9 cellular contexts compared by ENCODE assay signal in genomic region chr15:83283813-83284562, GRCh38. TPM values are rescaled to one million over a fixed set of nuclear protein-coding genes. Genes with fewer than 3 reads are reported as not detected.
DNase-seq lines count a peak whose midpoint lies in the region; ATAC-seq and TF ChIP-seq lines count a peak whose summit lies in the region.
"Had no signal": no experiment of that assay in that cellular context is flagged by ENCODE, and none has a peak within 500 bp of the region (broad histone marks: within the 10 kb centered on the region; RNA-seq: fewer than 3 reads in every experiment).

No MANE protein-coding gene starts in this region.

- peaks cover 15% of the 10 kb centered on the region for H3K4me1 ChIP-seq in left ventricle myocardium inferior
- no peaks in the 10 kb centered on the region for H3K4me1 ChIP-seq in gastrocnemius medialis

- intact Hi-C loops in left ventricle myocardium inferior (cut with micrococcal nuclease) (no loop called here), gastrocnemius medialis (cut with DNase I; ENCODE audit: low total_unique reads) (no loop called here)

- DNase-seq in GM13976 (ENCODE audit: low spot score) (peak; percentile 23), left ventricle myocardium inferior (no peak), gastrocnemius medialis (no peak), medulla oblongata (ENCODE audit: extremely low spot score) (no peak), mucosa of gallbladder (ENCODE audit: low spot score) (no peak), NCI-H1930 (lab: John Stamatoyannopoulos, UW) (no peak)
- no peak for DNase-seq in activated CD8-positive, alpha-beta T cell treated with anti-CD3 and anti-CD28 coated beads, Interleukin-2, amount 10 ng/mL, durations not matched to agents 7 days and 5 days
- no peak for DNase-seq in activated effector memory CD4-positive, alpha-beta T cell treated with anti-CD3 and anti-CD28 coated beads, Interleukin-2, amount 50 U/mL, for 16 hours

- peaks cover 8% of the 10 kb centered on the region for H3K4me1 Mint-ChIP-seq in activated CD8-positive, alpha-beta T cell treated with anti-CD3 and anti-CD28 coated beads, Interleukin-2, amount 10 ng/mL, durations not matched to agents 7 days and 5 days (ENCODE audit: low read depth)

- ATAC-seq in activated CD8-positive, alpha-beta T cell treated with anti-CD3 and anti-CD28 coated beads, Interleukin-2, amount 10 ng/mL, durations not matched to agents 7 days and 5 days, result no peak
- no peak for ATAC-seq in gastrocnemius medialis

- no peak overlapping the region for H3K27ac Mint-ChIP-seq in activated CD8-positive, alpha-beta T cell treated with anti-CD3 and anti-CD28 coated beads, Interleukin-2, amount 10 ng/mL, durations not matched to agents 7 days and 5 days

- in situ Hi-C loops in GM13976 (cut with MboI; ENCODE audit: low sequenced_read_pairs, unreplicated experiment) (no loop called here), gastrocnemius medialis (cut with MboI; ENCODE audit: low sequenced_read_pairs in 4 of 4) (no loop called here)

- H3K27me3 ChIP-seq in left ventricle myocardium inferior (ENCODE audit: low read depth) (peaks cover 81% of the 10 kb centered on the region), gastrocnemius medialis (peaks cover 45 to 58% (median 48%) of the 10 kb centered on the region in 3 donors)

- TF ChIP-seq CTCF in GM13976 (IDR thresholded peaks at IDR 0.05; ENCODE audit: borderline replicate concordance, control extremely low read depth, extremely low read depth, insufficient read depth, missing control alignments), result no peak
- no peak for TF ChIP-seq CTCF in left ventricle myocardium inferior (IDR thresholded peaks at IDR 0.05; ENCODE audit: borderline replicate concordance)
- TF ChIP-seq CTCF in gastrocnemius medialis (IDR thresholded peaks at IDR 0.05 in 4 of 5, conservative IDR thresholded peaks at IDR 0.05 in 1 of 5), result no peak

- CTCF ChIA-PET in activated CD8-positive, alpha-beta T cell treated with anti-CD3 and anti-CD28 coated beads, Interleukin-2, amount 10 ng/mL, durations not matched to agents 7 days and 5 days (lab: Charles Lee), result no interaction called here

- H3K27ac ChIP-seq in left ventricle myocardium inferior (replicated peaks) (no peak overlapping the region), gastrocnemius medialis (no peak overlapping the region)

- H3K36me3 Mint-ChIP-seq in activated CD8-positive, alpha-beta T cell treated with anti-CD3 and anti-CD28 coated beads, Interleukin-2, amount 10 ng/mL, durations not matched to agents 7 days and 5 days (ENCODE audit: low read depth), result no peaks in the 10 kb centered on the region

- no peaks in the 10 kb centered on the region for H3K9me3 Mint-ChIP-seq in activated CD8-positive, alpha-beta T cell treated with anti-CD3 and anti-CD28 coated beads, Interleukin-2, amount 10 ng/mL, durations not matched to agents 7 days and 5 days (ENCODE audit: insufficient read depth)

- no peaks in the 10 kb centered on the region for H3K9me3 ChIP-seq in left ventricle myocardium inferior (replicated peaks)
- H3K9me3 ChIP-seq in gastrocnemius medialis, result no peaks in the 10 kb centered on the region

- TF ChIP-seq POLR2A in gastrocnemius medialis (IDR thresholded peaks at IDR 0.05), result no peak

- H3K27me3 Mint-ChIP-seq in activated CD8-positive, alpha-beta T cell treated with anti-CD3 and anti-CD28 coated beads, Interleukin-2, amount 10 ng/mL, durations not matched to agents 7 days and 5 days (ENCODE audit: low read depth), result peaks cover 64% of the 10 kb centered on the region

- H3K4me3 ChIP-seq in left ventricle myocardium inferior (peak overlapping the region; percentile 69), gastrocnemius medialis (peak overlapping the region; percentile 49 to 56 (median 51))

- POLR2A ChIA-PET in activated CD8-positive, alpha-beta T cell treated with anti-CD3 and anti-CD28 coated beads, Interleukin-2, amount 10 ng/mL, durations not matched to agents 7 days and 5 days (lab: Charles Lee), result no interaction called here

- H3K36me3 ChIP-seq in left ventricle myocardium inferior (no peaks in the 10 kb centered on the region), gastrocnemius medialis (no peaks in the 10 kb centered on the region)

- H3K4me3 Mint-ChIP-seq in activated CD8-positive, alpha-beta T cell treated with anti-CD3 and anti-CD28 coated beads, Interleukin-2, amount 10 ng/mL, durations not matched to agents 7 days and 5 days, result peak overlapping the region; percentile 50

RNA-seq across cellular contexts. Expression of gene BNC1, which starts 0.5 kb away (rescaled TPM):
- not detected for total RNA-seq in activated CD8-positive, alpha-beta T cell treated with anti-CD3 and anti-CD28 coated beads, Interleukin-2, amount 10 ng/mL, durations not matched to agents 7 days and 5 days
- total RNA-seq in left ventricle myocardium inferior (0.11 TPM), gastrocnemius medialis (under 1 TPM in 3 of 4 donors, not detected in 1; 0.10 to 0.13 (median 0.11) TPM), mucosa of gallbladder (not detected)
- total RNA-seq: NCI-H460 had no signal
